Comparison of ENCODE assay signal across 12 cellular contexts in genomic region chr12:124646385-124647230, GRCh38.
DNase-seq lines count a peak whose midpoint lies in the region; ATAC-seq and TF ChIP-seq lines count a peak whose summit lies in the region.
"Had no signal": no experiment of that assay in that cellular context is flagged by ENCODE, and none has a peak within 500 bp of the region (broad histone marks: within the 10 kb centered on the region; RNA-seq: fewer than 3 reads in every experiment).

No MANE protein-coding gene starts in this region.

- H3K4me1 Mint-ChIP-seq in activated naive CD8-positive, alpha-beta T cell treated with anti-CD3 and anti-CD28 coated beads for 36 hours: peaks cover 14% of the 10 kb centered on the region

- H3K27ac ChIP-seq in BLaER1 (0 out of 2 replicates have a peak overlapping the region, but pooled peaks have one; percentile 13), sigmoid colon (peak overlapping the region in 2 of 4 donors; percentile 30 to 50), thyroid gland (no peak overlapping the region)
- H3K27ac ChIP-seq: psoas muscle had no signal

- intact Hi-C loops in sigmoid colon (cut with DNase I): no loop called here
- intact Hi-C loops in thyroid gland (cut with DNase I): no loop called here

- H3K36me3 Mint-ChIP-seq in activated naive CD8-positive, alpha-beta T cell treated with anti-CD3 and anti-CD28 coated beads for 36 hours: peaks cover 6% of the 10 kb centered on the region

- H3K27me3 ChIP-seq in BLaER1 (no peaks in the 10 kb centered on the region), sigmoid colon (no peaks in the 10 kb centered on the region), thyroid gland (no peaks in the 10 kb centered on the region)

- ATAC-seq in HG02763 (IDR thresholded peaks at IDR 0.05; ENCODE audit: unreplicated experiment) (no peak), GM21529 (IDR thresholded peaks at IDR 0.05; ENCODE audit: unreplicated experiment) (no peak), HG02571 (IDR thresholded peaks at IDR 0.05; ENCODE audit: unreplicated experiment) (no peak)
- ATAC-seq: psoas muscle had no signal

- no peak for TF ChIP-seq POLR2A in sigmoid colon (IDR thresholded peaks at IDR 0.05)
- no peak for TF ChIP-seq POLR2A in thyroid gland (IDR thresholded peaks at IDR 0.05)

- H3K36me3 ChIP-seq in BLaER1: 0 out of 2 replicates have a peak, but pooled peaks cover 3% of the 10 kb centered on the region
- no peaks in the 10 kb centered on the region for H3K36me3 ChIP-seq in sigmoid colon
- no peaks in the 10 kb centered on the region for H3K36me3 ChIP-seq in thyroid gland

- peak overlapping the region; percentile 46 for H3K27ac Mint-ChIP-seq in activated naive CD8-positive, alpha-beta T cell treated with anti-CD3 and anti-CD28 coated beads for 36 hours

- H3K4me3 Mint-ChIP-seq in activated naive CD8-positive, alpha-beta T cell treated with anti-CD3 and anti-CD28 coated beads for 36 hours: peak overlapping the region; percentile 43

- no peaks in the 10 kb centered on the region for H4K20me1 ChIP-seq in BLaER1

- DNase-seq in NOMO-1 treated with dmso at 0.1 percent for 144 hours (lab: John Stamatoyannopoulos, UW; ENCODE audit: unreplicated experiment) (peak; percentile 43), sigmoid colon (no peak), thyroid gland (no peak)
- peak; percentile 67 for DNase-seq in activated naive CD8-positive, alpha-beta T cell treated with anti-CD3 and anti-CD28 coated beads for 36 hours
- DNase-seq: COR-L47, glutamatergic neuron, NCI-H748 treated with DMSO at 0.1 percent for 48 hours had no signal

- no peak overlapping the region for H3K9ac ChIP-seq in BLaER1

- WGBS in sigmoid colon, 2 donors: 43 to 77% methylated on average over 34 of the region's 34 CpGs
- WGBS in thyroid gland, 2 donors: 52 to 69% methylated on average over 31 to 33 of the region's 34 CpGs

- H3K9me3 ChIP-seq in BLaER1 (peaks cover 14% of the 10 kb centered on the region), sigmoid colon (peaks cover 0 to 8% (median 0%) of the 10 kb centered on the region in 4 donors), thyroid gland (no peaks in the 10 kb centered on the region)

- peak overlapping the region; percentile 77 for H3K4me2 ChIP-seq in BLaER1

- TF ChIP-seq EP300 in sigmoid colon (IDR thresholded peaks at IDR 0.05): no peak

- peaks cover 26% of the 10 kb centered on the region for H3K9me3 Mint-ChIP-seq in activated naive CD8-positive, alpha-beta T cell treated with anti-CD3 and anti-CD28 coated beads for 36 hours

- H3K4me1 ChIP-seq in BLaER1 (peaks cover 16% of the 10 kb centered on the region), sigmoid colon (peaks cover 0 to 14% (median 6%) of the 10 kb centered on the region in 4 donors), thyroid gland (no peaks in the 10 kb centered on the region)
- H3K4me1 ChIP-seq: psoas muscle had no signal

- H3K4me3 ChIP-seq in BLaER1 (no peak overlapping the region), sigmoid colon (peak overlapping the region in 3 of 4 donors; percentile 14 to 26 (median 15)), thyroid gland (replicated peaks in 1 of 3) (no peak overlapping the region)
- H3K4me3 ChIP-seq: psoas muscle had no signal

- TF ChIP-seq CTCF in sigmoid colon (IDR thresholded peaks at IDR 0.05) (no peak), thyroid gland (IDR thresholded peaks at IDR 0.05) (no peak)

- no peaks in the 10 kb centered on the region for H3K27me3 Mint-ChIP-seq in activated naive CD8-positive, alpha-beta T cell treated with anti-CD3 and anti-CD28 coated beads for 36 hours

Comparison
In these comparisons a context has a peak if more than half of its experiments do, and no peak if none do; other contexts are left out.
1. H3K4me3 ChIP-seq: peak in sigmoid colon (3 of 4); none in BLaER1 (single experiment) and thyroid gland (0 of 3).
2. DNase-seq: peak in NOMO-1 treated with dmso at 0.1 percent for 144 hours (single experiment) and activated naive CD8-positive, alpha-beta T cell treated with anti-CD3 and anti-CD28 coated beads for 36 hours (single experiment); none in sigmoid colon (single experiment) and thyroid gland (0 of 2).